ENCODE assay signal across 18 cellular contexts in the genomic region with DNA sequence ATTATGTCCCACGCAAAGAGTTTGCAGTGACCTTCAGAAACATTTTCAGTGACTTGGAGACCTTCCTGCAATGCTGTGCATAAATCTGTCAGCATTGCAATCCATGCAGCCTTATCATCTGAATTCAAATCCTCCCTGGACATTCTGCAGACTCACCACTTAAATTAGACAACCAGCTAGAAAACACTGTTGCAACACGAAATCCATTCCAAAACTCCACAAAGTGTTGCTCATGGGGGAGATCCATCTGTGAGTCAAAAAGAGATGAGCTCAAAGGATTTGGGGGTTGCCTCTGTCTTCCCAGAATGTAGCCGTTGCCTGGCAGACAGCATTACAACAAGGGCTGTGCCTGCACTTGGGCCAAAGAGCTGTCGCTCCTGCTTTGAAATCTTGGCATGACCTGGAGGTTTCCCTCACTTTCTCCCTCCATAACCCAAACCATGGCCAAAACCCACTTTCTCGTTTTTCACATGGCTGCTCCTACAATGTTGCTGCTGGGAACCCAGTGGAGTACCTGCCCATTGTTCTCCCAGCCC.
A peak's percentile ranks its signal among the peaks of the same experiment; 100 is the strongest.
DNase-seq lines count a peak whose midpoint lies in the region; ATAC-seq, FAIRE-seq and TF ChIP-seq lines count a peak whose summit lies in the region.
"Had no signal": no experiment of that assay in that cellular context is flagged by ENCODE, and none has a peak within 500 bp of the region (broad histone marks: within the 10 kb centered on the region; RNA-seq: fewer than 3 reads in every experiment).

No MANE protein-coding gene starts in this region.

- TF ChIP-seq CTCF in K562 (IDR thresholded peaks at IDR 0.05 in 2 of 3, conservative IDR thresholded peaks at IDR 0.05 in 1 of 3; ENCODE audit: insufficient read depth in 2 of 3, low read depth in 1 of 3, low read length in 3 of 3) (no peak), smooth muscle cell (IDR thresholded peaks at IDR 0.05; ENCODE audit: borderline replicate concordance, insufficient read depth, poor library complexity, severe bottlenecking) (no peak)

- H2AFZ ChIP-seq in K562 (ENCODE audit: low read depth, low read length) (no peak overlapping the region), smooth muscle cell (ENCODE audit: low read depth) (no peak overlapping the region)

- CTCF ChIA-PET in K562 (lab: Yijun Ruan, JAX; ENCODE audit: low intra/inter-chr PET ratio), result no interaction called here

- BruUV-seq in K562 (replicated peaks; lab: Mats Ljungman, UMichigan), result no TSS peak

- ATAC-seq in K562, result no peak
- ATAC-seq in left ventricle myocardium superior, result peak; percentile 64
- no peak for ATAC-seq in GM18907 (IDR thresholded peaks at IDR 0.05; ENCODE audit: unreplicated experiment)
- ATAC-seq: upper lobe of right lung had no signal

- H3K4me3 ChIP-seq in BLaER1, result no peak overlapping the region
- no peak overlapping the region for H3K4me3 ChIP-seq in K562
- H3K4me3 ChIP-seq in smooth muscle cell, result no peak overlapping the region
- H3K4me3 ChIP-seq: upper lobe of right lung had no signal

- TF ChIP-seq RAD21 in K562 (CRISPR knock-in tag; conservative IDR thresholded peaks at IDR 0.05 in 1 of 2, IDR thresholded peaks at IDR 0.05 in 1 of 2), result no peak

- peaks cover 63% of the 10 kb centered on the region for H3K4me1 ChIP-seq in BLaER1
- H3K4me1 ChIP-seq in K562 (replicated peaks in 1 of 2; ENCODE audit: control insufficient read depth in 2 of 2, insufficient read depth in 2 of 2, low read length in 2 of 2), result peaks cover 3 to 11% of the 10 kb centered on the region in 2 experiments; a peak in 4 of 5 replicates
- peaks cover 4% of the 10 kb centered on the region for H3K4me1 ChIP-seq in smooth muscle cell (ENCODE audit: low read depth)
- H3K4me1 ChIP-seq: Caco-2, upper lobe of right lung had no signal

- intact Hi-C loops in K562 (cut with micrococcal nuclease), result no loop called here
- intact Hi-C loops in left ventricle myocardium superior (cut with micrococcal nuclease), result no loop called here

- H3K27me3 ChIP-seq in BLaER1 (no peaks in the 10 kb centered on the region), K562 (ENCODE audit: control insufficient read depth in 2 of 2, insufficient read depth in 2 of 2, low read length in 2 of 2) (peaks cover 42 to 58% of the 10 kb centered on the region in 2 experiments), smooth muscle cell (ENCODE audit: low read depth) (no peaks in the 10 kb centered on the region)
- H3K27me3 ChIP-seq: upper lobe of right lung had no signal

- no peak overlapping the region for H3K27ac ChIP-seq in BLaER1
- H3K27ac ChIP-seq in K562 (ENCODE audit: extremely low read depth, low read depth, low read length), result no peak overlapping the region
- peak overlapping the region; percentile 80 for H3K27ac ChIP-seq in smooth muscle cell (ENCODE audit: low read depth)
- H3K27ac ChIP-seq: HL-60, upper lobe of right lung had no signal

- TF ChIP-seq POLR2A in K562 (conservative IDR thresholded peaks at IDR 0.05), result no peak

- H3K79me2 ChIP-seq in K562 (ENCODE audit: control insufficient read depth, insufficient read depth, low read length) (no peaks in the 10 kb centered on the region), smooth muscle cell (ENCODE audit: low read depth) (no peaks in the 10 kb centered on the region)

- TF ChIP-seq EP300 in K562 (IDR thresholded peaks at IDR 0.05; ENCODE audit: low read length), result peak; percentile 24; the same call in 1 of the 2 replicates

- H3F3A ChIP-seq in smooth muscle cell (ENCODE audit: low read depth), result peaks cover 6% of the 10 kb centered on the region

- FAIRE-seq in K562 (lab: Jason Lieb, UNC), result peak; percentile 56
- FAIRE-seq: G401.6 had no signal

- H3K36me3 ChIP-seq in BLaER1, result no peaks in the 10 kb centered on the region
- H3K36me3 ChIP-seq in K562 (ENCODE audit: control insufficient read depth, insufficient read depth, low read length), result no peaks in the 10 kb centered on the region
- H3K36me3 ChIP-seq in smooth muscle cell (ENCODE audit: low read depth), result no peaks in the 10 kb centered on the region
- H3K36me3 ChIP-seq: upper lobe of right lung had no signal

- DNase-seq in K562 (ENCODE audit: extremely low read depth in 1 of 4, low spot score in 3 of 4), result peak in 1 of 4 experiments; percentile 28
- peak; percentile 46 for DNase-seq in left ventricle myocardium superior
- DNase-seq in smooth muscle cell (lab: John Stamatoyannopoulos, UW; ENCODE audit: unreplicated experiment), result no peak
- no peak for DNase-seq in NCI-H2029 treated with DMSO at 0.1 percent for 48 hours (lab: John Stamatoyannopoulos, UW)
- DNase-seq in NCI-H1694 treated with DMSO at 0.1 percent for 48 hours (lab: John Stamatoyannopoulos, UW), result no peak
- no peak for DNase-seq in activated CD4-positive, alpha-beta T cell treated with anti-CD3 and anti-CD28 coated beads, Interleukin-2, amount 50 U/mL, for 1 hour
- DNase-seq: activated B cell treated with CpG ODN at 0.5 μM for 24 hours, activated gamma-delta T cell, Caco-2, KBM-7, NCI-H1092, NCI-H82, T-helper 1 cell, upper lobe of right lung had no signal

- no peak overlapping the region for H3K9ac ChIP-seq in BLaER1
- H3K9ac ChIP-seq in K562 (ENCODE audit: insufficient read depth in 1 of 2, low read depth in 2 of 2, low read length in 2 of 2), result no peak overlapping the region; a peak in 1 of 4 replicates
- peak overlapping the region; percentile 33 for H3K9ac ChIP-seq in smooth muscle cell (ENCODE audit: low read depth)

- POLR2A ChIA-PET in K562 (lab: Yijun Ruan, JAX), result interaction anchor here (0.6 to 1.6 kb wide), 4 partner anchors 10 to 359 kb away, joined by 3 to 4 read pairs (median 4); no protein-coding TSS in a partner anchor

- H4K20me1 ChIP-seq in BLaER1 (no peaks in the 10 kb centered on the region), K562 (replicated peaks; ENCODE audit: control insufficient read depth, insufficient read depth, low read length) (no peaks in the 10 kb centered on the region; the same call in 1 of the 2 replicates), smooth muscle cell (ENCODE audit: low read depth) (no peaks in the 10 kb centered on the region)

- H3K9me1 ChIP-seq in K562 (ENCODE audit: control insufficient read depth, insufficient read depth, low read length), result no peaks in the 10 kb centered on the region

- in situ Hi-C loops in K562 (cut with MboI), result no loop called here

- 6% methylated on average over 5 of the region's 5 CpGs for WGBS in K562 (ENCODE audit: insufficient coverage, low coverage, missing lambda C conversion rate)
- 45% methylated on average over 5 of the region's 5 CpGs for WGBS in smooth muscle cell (ENCODE audit: low lambda C conversion rate)

- H3K4me2 ChIP-seq in BLaER1 (peak overlapping the region; percentile 78; the same call in 1 of the 2 replicates), K562 (ENCODE audit: insufficient read depth, low read length) (no peak overlapping the region), smooth muscle cell (peak overlapping the region; percentile 68)

- H3K9me3 ChIP-seq in BLaER1 (0 out of 2 replicates have a peak, but pooled peaks cover 17% of the 10 kb centered on the region), K562 (replicated peaks; ENCODE audit: control insufficient read depth, insufficient read depth, low read depth, low read length) (no peaks in the 10 kb centered on the region), smooth muscle cell (replicated peaks; ENCODE audit: low read depth) (no peaks in the 10 kb centered on the region)
- H3K9me3 ChIP-seq: Caco-2, upper lobe of right lung had no signal

TF ChIP-seq in K562, 482 proteins besides CTCF, POLR2A, EP300 and RAD21 (continues in another document):
- TF ChIP-seq ARID1B (IDR thresholded peaks at IDR 0.05) (peak; percentile 72), DPF2 (IDR thresholded peaks at IDR 0.05) (peak; percentile 47; the same call in 1 of the 2 replicates), GTF2E2 (tag; IDR thresholded peaks at IDR 0.05) (no peak), HNRNPLL (IDR thresholded peaks at IDR 0.05; ENCODE audit: low read depth, low read length, poor library complexity, severe bottlenecking) (no peak), KDM1A (IDR thresholded peaks at IDR 0.05) (peak; percentile 80 to 81), KHSRP (IDR thresholded peaks at IDR 0.05) (0 out of 2 replicates have a peak, but pooled peaks have one; percentile 17), NR2C2 (CRISPR knock-in tag; IDR thresholded peaks at IDR 0.05) (no peak), NR2C2 (tag; IDR thresholded peaks at IDR 0.05) (peak; percentile 21; the same call in 1 of the 2 replicates), RBM39 (optimal IDR thresholded peaks at IDR 0.05; ENCODE audit: low read depth, low read length) (no peak), YY1 (IDR thresholded peaks at IDR 0.05; ENCODE audit: borderline replicate concordance in 1 of 3, control insufficient read depth in 1 of 3, extremely low read depth in 1 of 3, insufficient read depth in 3 of 3, insufficient read length in 1 of 3, insufficient replicate concordance in 2 of 3, low read depth in 1 of 3, low read length in 2 of 3) (no peak), HDAC2 (IDR thresholded peaks at IDR 0.05) (peak; percentile 70; the same call in 1 of the 2 replicates)
- TF ChIP-seq, protein P1, sequence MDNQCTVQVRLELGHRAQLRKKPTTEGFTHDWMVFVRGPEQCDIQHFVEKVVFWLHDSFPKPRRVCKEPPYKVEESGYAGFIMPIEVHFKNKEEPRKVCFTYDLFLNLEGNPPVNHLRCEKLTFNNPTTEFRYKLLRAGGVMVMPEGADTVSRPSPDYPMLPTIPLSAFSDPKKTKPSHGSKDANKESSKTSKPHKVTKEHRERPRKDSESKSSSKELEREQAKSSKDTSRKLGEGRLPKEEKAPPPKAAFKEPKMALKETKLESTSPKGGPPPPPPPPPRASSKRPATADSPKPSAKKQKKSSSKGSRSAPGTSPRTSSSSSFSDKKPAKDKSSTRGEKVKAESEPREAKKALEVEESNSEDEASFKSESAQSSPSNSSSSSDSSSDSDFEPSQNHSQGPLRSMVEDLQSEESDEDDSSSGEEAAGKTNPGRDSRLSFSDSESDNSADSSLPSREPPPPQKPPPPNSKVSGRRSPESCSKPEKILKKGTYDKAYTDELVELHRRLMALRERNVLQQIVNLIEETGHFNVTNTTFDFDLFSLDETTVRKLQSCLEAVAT (IDR thresholded peaks at IDR 0.05), result peak in 1 of 2 experiments; percentile 36; a peak in 1 of 4 replicates
